In the genomic region with DNA sequence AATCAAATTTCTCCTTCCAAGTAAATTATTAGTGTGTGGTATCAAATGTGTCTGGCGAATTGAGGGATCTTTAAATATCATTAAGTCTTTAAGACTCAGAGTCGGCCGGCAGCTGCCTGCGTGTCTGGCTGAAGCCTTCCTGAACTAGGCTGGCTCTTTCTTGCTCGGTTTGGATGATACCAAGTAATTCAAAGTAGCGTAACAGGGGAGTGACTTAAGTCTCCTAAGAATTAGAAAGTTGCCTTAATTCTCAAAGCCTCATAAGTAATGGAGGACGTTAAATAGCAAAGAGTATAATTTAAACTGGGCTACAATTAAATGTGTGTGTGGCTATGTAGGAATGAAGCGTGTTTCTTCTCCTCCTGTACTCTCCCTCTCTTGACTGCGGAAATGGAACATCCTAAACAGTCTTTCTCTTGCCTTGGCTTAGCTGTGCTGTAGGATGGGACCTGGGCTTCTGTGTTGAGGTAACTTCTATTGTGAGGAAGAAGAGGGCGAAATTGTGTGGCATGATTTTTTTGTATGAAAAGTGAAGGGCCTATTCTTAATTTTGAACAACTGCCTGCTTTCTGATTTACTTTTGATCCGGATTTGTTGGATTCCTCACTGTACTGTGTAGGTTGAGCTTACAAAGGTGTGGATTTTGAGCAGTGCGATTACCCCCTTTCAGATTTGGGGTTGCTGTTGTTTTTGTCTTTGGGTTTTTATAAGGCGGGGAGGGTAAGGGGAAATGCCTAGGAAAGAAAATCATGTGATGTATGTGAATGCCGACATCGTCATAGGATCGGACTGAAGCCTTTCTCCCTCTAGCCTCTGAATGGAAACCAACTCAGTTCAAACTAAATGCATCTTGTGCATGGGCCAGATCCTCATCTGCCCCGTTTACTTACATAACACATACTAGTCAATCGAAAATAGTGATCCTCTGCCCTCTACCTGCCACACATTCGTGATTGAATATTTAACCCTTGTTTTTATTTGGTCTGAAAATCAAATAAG, we compare ENCODE assay signal across 9 cellular contexts. TPM values are rescaled to one million over a fixed set of nuclear protein-coding genes. Genes with fewer than 3 reads are reported as not detected.
DNase-seq lines count a peak whose midpoint lies in the region; ATAC-seq, FAIRE-seq and TF ChIP-seq lines count a peak whose summit lies in the region.
"Had no signal": no experiment of that assay in that cellular context is flagged by ENCODE, and none has a peak within 500 bp of the region (broad histone marks: within the 10 kb centered on the region; RNA-seq: fewer than 3 reads in every experiment).

No MANE protein-coding gene starts in this region.

- H3K79me2 ChIP-seq in HepG2 (ENCODE audit: insufficient read depth, low read length): peaks cover 20% of the 10 kb centered on the region

- peak in 1 of 2 experiments; percentile 29; a peak in 1 of 4 replicates for TF ChIP-seq POLR2A in HepG2 (IDR thresholded peaks at IDR 0.05; ENCODE audit: insufficient read depth in 1 of 2, low read depth in 2 of 2, low read length in 2 of 2)

- no peak overlapping the region for H3K4me3 Mint-ChIP-seq in WTC11
- H3K4me3 Mint-ChIP-seq: IgD-negative memory B cell had no signal

- peak overlapping the region; percentile 55 for H3K4me2 ChIP-seq in HepG2 (ENCODE audit: low read depth, low read length)

- H3K36me3 Mint-ChIP-seq in WTC11: no peaks in the 10 kb centered on the region

- CTCF ChIA-PET in AG04449 (lab: Yijun Ruan, JAX): interaction anchor here (0.8 to 2.1 kb wide), 5 partner anchors 8 to 302 kb away, joined by 3 to 11 read pairs (median 5); partner anchors contain the start of gene BOD1
- CTCF ChIA-PET in WTC11 (lab: Charles Lee): interaction anchor here (0.9 kb wide), 2 partner anchors 50 to 55 kb away, joined by 3 read pairs; no protein-coding TSS in a partner anchor
- CTCF ChIA-PET in HepG2 (lab: Yijun Ruan, JAX; ENCODE audit: low intra/inter-chr PET ratio, low total read pairs): no interaction called here

- peak overlapping the region; percentile 63 for H3K4me3 ChIP-seq in AG04449 (ENCODE audit: low read depth, low read length)
- H3K4me3 ChIP-seq in HepG2 (replicated peaks in 1 of 3; ENCODE audit: insufficient read depth in 1 of 3, low read depth in 2 of 3, low read length in 3 of 3): peak overlapping the region; percentile 31 to 47 (median 32); a peak in 5 of 6 replicates

- H3K9me3 ChIP-seq in HepG2 (ENCODE audit: low read length): no peaks in the 10 kb centered on the region

- WGBS in HepG2 (ENCODE audit: low lambda C conversion rate): 78% methylated on average over 19 of the region's 19 CpGs

- intact Hi-C loops in HepG2 (cut with micrococcal nuclease; ENCODE audit: unreplicated experiment): no loop called here

- ATAC-seq in GM18519 (IDR thresholded peaks at IDR 0.05; ENCODE audit: low FRiP score, unreplicated experiment) (peak; percentile 77), HG02970 (IDR thresholded peaks at IDR 0.05; ENCODE audit: low FRiP score, unreplicated experiment) (peak; percentile 85), WTC11 (peak; percentile 93), HepG2 (peak; percentile 81)

- H3K27ac ChIP-seq in HepG2 (ENCODE audit: extremely low read length, insufficient read depth, low read length): peak overlapping the region; percentile 61

- no peak overlapping the region for H3K27ac Mint-ChIP-seq in WTC11
- H3K27ac Mint-ChIP-seq: IgD-negative memory B cell had no signal

- TF ChIP-seq EP300 in HepG2 (IDR thresholded peaks at IDR 0.05; ENCODE audit: low read depth in 2 of 2, low read length in 2 of 2) (no peak), HepG2 (CRISPR knock-in tag; IDR thresholded peaks at IDR 0.05; ENCODE audit: borderline replicate concordance) (no peak)

- peaks cover 25% of the 10 kb centered on the region for H3K4me1 Mint-ChIP-seq in WTC11

- TF ChIP-seq CTCF in AG04449 (IDR thresholded peaks at IDR 0.05; ENCODE audit: insufficient read depth, low read length, missing control alignments) (no peak), WTC11 (IDR thresholded peaks at IDR 0.05) (no peak), HepG2 (CRISPR knock-in tag; IDR thresholded peaks at IDR 0.05) (no peak)

- TSS peak; percentile 40 for BruUV-seq in HepG2 (replicated peaks; lab: Mats Ljungman, UMichigan)

- peak overlapping the region; percentile 40 for H3K9ac ChIP-seq in HepG2 (ENCODE audit: insufficient read depth, low read depth, low read length)

- H4K20me1 ChIP-seq in HepG2 (ENCODE audit: insufficient read depth, low read length): no peaks in the 10 kb centered on the region

- no peak for FAIRE-seq in HepG2 (lab: Jason Lieb, UNC)

- peak; percentile 74 for DNase-seq in AG04449 (ENCODE audit: low read depth, low spot score)
- DNase-seq in NCI-H2081 treated with DMSO at 0.1 percent for 48 hours (lab: John Stamatoyannopoulos, UW): peak; percentile 49
- DNase-seq in WTC11 (ENCODE audit: low spot score): peak; percentile 42
- DNase-seq in dermis blood vessel endothelial cell: peak; percentile 88
- peak; percentile 37 for DNase-seq in HepG2 (ENCODE audit: low spot score)
- peak in 2 of 3 experiments; percentile 12 to 26 for DNase-seq in stimulated activated CD4-positive, alpha-beta T cell treated with anti-CD3 and anti-CD28 coated beads, TNF-alpha, amount 100 ng/mL, for 4 hours (ENCODE audit: low read depth in 3 of 3)

- no peak overlapping the region for H2AFZ ChIP-seq in HepG2 (ENCODE audit: low read length)

- peaks cover 2 to 14% of the 10 kb centered on the region in 2 experiments; a peak in 4 of 5 replicates for H3K36me3 ChIP-seq in HepG2 (replicated peaks in 1 of 2; ENCODE audit: control insufficient read depth in 1 of 2, insufficient read depth in 2 of 2, low read length in 2 of 2)

- in situ Hi-C loops in HepG2 (cut with HindIII; ENCODE audit: extremely low pct_ligation_motif_present, low pct_unique_long_range_greater_than_20kb): no loop called here

- H3K4me1 ChIP-seq in HepG2 (ENCODE audit: insufficient read depth, low read length): peaks cover 54% of the 10 kb centered on the region

- no peaks in the 10 kb centered on the region for H3K9me3 Mint-ChIP-seq in WTC11
- H3K9me3 Mint-ChIP-seq: IgD-negative memory B cell had no signal

- TF ChIP-seq RAD21 in HepG2 (CRISPR knock-in tag; IDR thresholded peaks at IDR 0.05): no peak

- POLR2A ChIA-PET in AG04449 (lab: Yijun Ruan, JAX): interaction anchor here (0.6 to 0.7 kb wide), 2 partner anchors 27 to 45 kb away, joined by 3 read pairs; no protein-coding TSS in a partner anchor
- POLR2A ChIA-PET in WTC11 (lab: Charles Lee): interaction anchor here (1.3 to 1.9 kb wide), 2 partner anchors 30 to 50 kb away, joined by 3 to 7 read pairs; partner anchors contain the start of gene CPEB4
- POLR2A ChIA-PET in HepG2 (lab: Yijun Ruan, JAX): no interaction called here

- H3K27me3 ChIP-seq in HepG2 (ENCODE audit: control insufficient read depth in 1 of 2, insufficient read depth in 2 of 2, low read length in 2 of 2): no peaks in the 10 kb centered on the region

- H3K27me3 Mint-ChIP-seq in WTC11 (ENCODE audit: low read depth): no peaks in the 10 kb centered on the region
- H3K27me3 Mint-ChIP-seq: IgD-negative memory B cell had no signal

TF ChIP-seq in WTC11, 78 proteins besides CTCF, POLR2A, EP300 and RAD21:
- no peak for TF ChIP-seq RORB (CRISPR knock-in tag; IDR thresholded peaks at IDR 0.05)
- 0 out of 2 replicates have a peak, but pooled peaks have one; percentile 29 for TF ChIP-seq ZNF121 (CRISPR knock-in tag; IDR thresholded peaks at IDR 0.05)

TF ChIP-seq in HepG2, 621 proteins besides CTCF, POLR2A, EP300 and RAD21 (continues in another document):
- TF ChIP-seq KLF6 (CRISPR knock-in tag; IDR thresholded peaks at IDR 0.05): no peak
- TF ChIP-seq POLR2AphosphoS5 (IDR thresholded peaks at IDR 0.05; ENCODE audit: low read depth, low read length): 0 out of 2 replicates have a peak, but pooled peaks have one; percentile 42
- no peak for TF ChIP-seq ZNF337 (CRISPR knock-in tag; IDR thresholded peaks at IDR 0.05; ENCODE audit: borderline replicate concordance, low read depth)
- no peak for TF ChIP-seq ATRX (CRISPR knock-in tag; IDR thresholded peaks at IDR 0.05; ENCODE audit: borderline replicate concordance)
- peak; percentile 19; the same call in 1 of the 2 replicates for TF ChIP-seq TAF1 (CRISPR knock-in tag; IDR thresholded peaks at IDR 0.05)
- TF ChIP-seq BHLHE40 (IDR thresholded peaks at IDR 0.05; ENCODE audit: low read length): peak; percentile 41; the same call in 1 of the 2 replicates
- TF ChIP-seq CREB1 (IDR thresholded peaks at IDR 0.05): no peak
- peak; percentile 43; the same call in 1 of the 2 replicates for TF ChIP-seq CREB1 (CRISPR knock-in tag; IDR thresholded peaks at IDR 0.05)
- TF ChIP-seq RXRA (CRISPR knock-in tag; IDR thresholded peaks at IDR 0.05): no peak
- TF ChIP-seq SUZ12 (IDR thresholded peaks at IDR 0.05; ENCODE audit: low read depth, low read length): no peak

RNA-seq across cellular contexts. Expression of gene CPEB4, which starts 29.9 kb away (rescaled TPM):
- total RNA-seq in WTC11 (2021) (9.1 to 12.7 TPM (median 9.2 TPM) in 3 replicates), dermis blood vessel endothelial cell (16.8 and 18.0 TPM in 2 replicates), HepG2 (2016; rRNA removed; fragmentation: Illumina TruSeq; extraction: Trizol) (7.7 and 8.3 TPM in 2 replicates)
- total RNA-seq in HepG2 (2016; cell fraction: cytosol; rRNA removed; fragmentation: Illumina TruSeq; extraction: Trizol; ENCODE audit: low read depth): 1.8 and 3.2 TPM in 2 replicates
- 8.3 and 11.9 TPM in 2 replicates for total RNA-seq in HepG2 (2016; cell fraction: insoluble cytoplasmic fraction; rRNA removed; fragmentation: Illumina TruSeq; extraction: Trizol)
- total RNA-seq in HepG2 (2016; cell fraction: membrane; rRNA removed; fragmentation: Illumina TruSeq; extraction: Trizol): 3.4 and 3.7 TPM in 2 replicates
- total RNA-seq in HepG2 (2016; cell fraction: nucleus; rRNA removed; fragmentation: Illumina TruSeq; extraction: Trizol): 13.4 and 15.2 TPM in 2 replicates
- polyA plus RNA-seq in HepG2 (2011; rRNA removed): 25.0 and 26.7 TPM in 2 replicates
- 15.9 and 21.3 TPM in 2 replicates for polyA plus RNA-seq in HepG2 (2011; cell fraction: cytosol; rRNA removed)
- 38.4 and 39.5 TPM in 2 replicates for polyA plus RNA-seq in HepG2 (2011; cell fraction: nucleus; rRNA removed)
- 21.1 and 22.8 TPM in 2 replicates for polyA plus RNA-seq in HepG2 (2012)
- polyA plus RNA-seq in HepG2 (2016; cell fraction: cytosol; fragmentation: Illumina TruSeq; extraction: Trizol; ENCODE audit: low read depth): 0.06 and 0.08 TPM in 2 replicates
- polyA plus RNA-seq in HepG2 (2016; cell fraction: insoluble cytoplasmic fraction; fragmentation: Illumina TruSeq; extraction: Trizol; ENCODE audit: low read depth): 5.3 and 5.4 TPM in 2 replicates
- 0.40 and 0.56 TPM in 2 replicates for polyA plus RNA-seq in HepG2 (2016; cell fraction: membrane; fragmentation: Illumina TruSeq; extraction: Trizol; ENCODE audit: low read depth)
- polyA plus RNA-seq in HepG2 (2016; cell fraction: nucleus; fragmentation: Illumina TruSeq; extraction: Trizol; ENCODE audit: insufficient read depth, low read depth): 8.8 and 10.3 TPM in 2 replicates
- polyA minus RNA-seq in HepG2 (2011; rRNA and poly(A)+ RNA removed; ENCODE audit: low replicate concordance): 100 and 104 TPM in 2 replicates
- polyA minus RNA-seq in HepG2 (2011; cell fraction: cytosol; rRNA and poly(A)+ RNA removed): 49.4 and 55.2 TPM in 2 replicates
- 151 and 216 TPM in 2 replicates for polyA minus RNA-seq in HepG2 (2011; cell fraction: nucleus; rRNA and poly(A)+ RNA removed)

Comparison
In these comparisons a context has a peak if more than half of its experiments do, and no peak if none do; other contexts are left out.
1. Peak in every context shown above with its lines: DNase-seq, ATAC-seq, H3K4me3 ChIP-seq and H3K27ac ChIP-seq.
2. DNase-seq: peak in every context shown above with its lines; median percentile 88 in dermis blood vessel endothelial cell; 74 in AG04449; 49 in NCI-H2081 treated with DMSO at 0.1 percent for 48 hours; 42 in WTC11; 37 in HepG2; 19 in stimulated activated CD4-positive, alpha-beta T cell treated with anti-CD3 and anti-CD28 coated beads, TNF-alpha, amount 100 ng/mL, for 4 hours.